22 cellular contexts compared by ENCODE assay signal in genomic region chr5:15026011-15026481, GRCh38.
DNase-seq lines count a peak whose midpoint lies in the region; ATAC-seq and TF ChIP-seq lines count a peak whose summit lies in the region.
"Had no signal": no experiment of that assay in that cellular context is flagged by ENCODE, and none has a peak within 500 bp of the region (broad histone marks: within the 10 kb centered on the region; RNA-seq: fewer than 3 reads in every experiment).

No MANE protein-coding gene starts in this region.

- no peak overlapping the region for H3K18ac ChIP-seq in neuronal stem cell (ENCODE audit: low read length)

- no peak overlapping the region for H3K14ac ChIP-seq in neuronal stem cell (ENCODE audit: low read length)

- no peak overlapping the region for H2AK5ac ChIP-seq in neuronal stem cell (ENCODE audit: low read depth, low read length)

- H3K9ac ChIP-seq in skeletal muscle satellite cell (ENCODE audit: low read depth, low read length) = no peak overlapping the region
- no peak overlapping the region for H3K9ac ChIP-seq in neuronal stem cell (ENCODE audit: low read depth, low read length, poor library complexity)

- TF ChIP-seq CTCF in fibroblast of the aortic adventitia (IDR thresholded peaks at IDR 0.05; ENCODE audit: insufficient read depth, low read length) = no peak

- DNase-seq in EL (peak; percentile 29), fibroblast of the aortic adventitia (ENCODE audit: low read depth) (peak; percentile 71), neuronal stem cell (ENCODE audit: low spot score) (no peak), DMS79 treated with DMSO at 0.1 percent for 48 hours (lab: John Stamatoyannopoulos, UW) (no peak)
- DNase-seq in activated naive CD4-positive, alpha-beta T cell treated with anti-CD3 and anti-CD28 coated beads, Interleukin-2, amount 50 U/mL, for 16 hours = no peak
- DNase-seq: activated CD4-positive, alpha-beta T cell treated with anti-CD3 and anti-CD28 coated beads, Interleukin-2, amount 50 U/mL, for 1 hour; activated CD8-positive, alpha-beta memory T cell treated with anti-CD3 and anti-CD28 coated beads, Interleukin-2, amount 50 U/mL, for 48 hours; activated gamma-delta T cell; CD4-positive, alpha-beta memory T cell; GOT3; hypothalamus; Kasumi-1; natural killer cell; NCI-H1092 treated with DMSO at 0.1 percent for 48 hours; NCI-H526; SHP77; stimulated activated CD4-positive, alpha-beta T cell treated with anti-CD3 and anti-CD28 coated beads, Interleukin-4, amount 100 ng/mL, for 24 hours; T-cell had no signal

- H3K4ac ChIP-seq in neuronal stem cell (ENCODE audit: low read length) = no peak overlapping the region

- H3K4me2 ChIP-seq in skeletal muscle satellite cell (ENCODE audit: low read length) = peak overlapping the region; percentile 45
- H3K4me2 ChIP-seq in neuronal stem cell (ENCODE audit: insufficient read depth, low read length, poor library complexity, severe bottlenecking) = no peak overlapping the region

- H3K36me3 ChIP-seq in skeletal muscle satellite cell (ENCODE audit: insufficient read depth, low read length) = no peaks in the 10 kb centered on the region
- no peaks in the 10 kb centered on the region for H3K36me3 ChIP-seq in neuronal stem cell (replicated peaks in 1 of 2; ENCODE audit: control insufficient read depth in 2 of 2, insufficient read depth in 2 of 2, low read length in 2 of 2)
- H3K36me3 ChIP-seq: prostate gland had no signal

- no peak overlapping the region for H3K27ac ChIP-seq in neuronal stem cell (replicated peaks; ENCODE audit: low read length)
- H3K27ac ChIP-seq: prostate gland had no signal

- H2BK5ac ChIP-seq in neuronal stem cell (ENCODE audit: low read length) = no peak overlapping the region

- no peak overlapping the region for H4K91ac ChIP-seq in neuronal stem cell (ENCODE audit: low read depth, low read length, poor library complexity)

- no CpG with 5 or more reads among the region's 6 CpGs for WGBS in neuronal stem cell (ENCODE audit: extremely low coverage in 2 of 2, insufficient read length in 2 of 2, insufficient replicate concordance in 1 of 2), 2 donors

- no peak overlapping the region for H2AFZ ChIP-seq in neuronal stem cell (ENCODE audit: low read length)

- peaks cover 56% of the 10 kb centered on the region for H3K27me3 ChIP-seq in skeletal muscle satellite cell (ENCODE audit: control insufficient read depth, insufficient read depth, low read length)
- peaks cover 0 to 2% (median 0%) of the 10 kb centered on the region in 3 experiments for H3K27me3 ChIP-seq in neuronal stem cell (ENCODE audit: control insufficient read depth in 3 of 3, insufficient read depth in 3 of 3, low read depth in 1 of 3, low read length in 3 of 3)

- no peak overlapping the region for H2BK12ac ChIP-seq in neuronal stem cell (ENCODE audit: low read length)

- H3K23ac ChIP-seq in neuronal stem cell (ENCODE audit: low read depth, low read length, poor library complexity) = no peak overlapping the region

- peaks cover 20% of the 10 kb centered on the region for H3K4me1 ChIP-seq in skeletal muscle satellite cell (ENCODE audit: control insufficient read depth, insufficient read depth, low read length)
- H3K4me1 ChIP-seq in neuronal stem cell (ENCODE audit: control insufficient read depth in 2 of 2, insufficient read depth in 1 of 2, low read depth in 1 of 2, low read length in 2 of 2) = no peaks in the 10 kb centered on the region
- H3K4me1 ChIP-seq: prostate gland had no signal

- ATAC-seq in SK-N-SH treated with all-trans-retinoic acid at 6 μM for 48 hours (peak; percentile 84), GM21786 (IDR thresholded peaks at IDR 0.05; ENCODE audit: unreplicated experiment) (no peak)
- ATAC-seq: natural killer cell, T-cell had no signal

- H3K79me1 ChIP-seq in neuronal stem cell (ENCODE audit: low read depth, low read length) = no peaks in the 10 kb centered on the region

- H3K9me3 ChIP-seq in skeletal muscle satellite cell (replicated peaks; ENCODE audit: low read length) (no peaks in the 10 kb centered on the region), neuronal stem cell (replicated peaks in 1 of 2; ENCODE audit: control insufficient read depth in 2 of 2, insufficient read depth in 1 of 2, low read depth in 1 of 2, low read length in 2 of 2) (peaks cover 0 to 2% of the 10 kb centered on the region in 2 donors)
- H3K9me3 ChIP-seq: prostate gland had no signal

- H3K4me3 ChIP-seq in fibroblast of the aortic adventitia (ENCODE audit: low read depth, low read length) (no peak overlapping the region), skeletal muscle satellite cell (ENCODE audit: low read length) (no peak overlapping the region), neuronal stem cell (ENCODE audit: low read length in 2 of 2) (no peak overlapping the region)
- H3K4me3 ChIP-seq: prostate gland had no signal

- H4K8ac ChIP-seq in neuronal stem cell (ENCODE audit: low read depth, low read length) = no peak overlapping the region

- no peak overlapping the region for H2BK15ac ChIP-seq in neuronal stem cell (ENCODE audit: low read length)

- H2BK120ac ChIP-seq in neuronal stem cell (ENCODE audit: low read depth, low read length) = no peak overlapping the region

TF ChIP-seq in SK-N-SH treated with all-trans-retinoic acid at 6 μM for 48 hours, 23 proteins besides CTCF, POLR2A, EP300 and RAD21 (continues in another document):
- TF ChIP-seq ZC3H10 (CRISPR knock-in tag; IDR thresholded peaks at IDR 0.05) = no peak
- no peak for TF ChIP-seq RARB (CRISPR knock-in tag; IDR thresholded peaks at IDR 0.05)
- no peak for TF ChIP-seq CREB5 (CRISPR knock-in tag; IDR thresholded peaks at IDR 0.05; ENCODE audit: low read depth)
- no peak for TF ChIP-seq PPARA (CRISPR knock-in tag; IDR thresholded peaks at IDR 0.05; ENCODE audit: borderline replicate concordance)
- no peak for TF ChIP-seq TCF4 (CRISPR knock-in tag; IDR thresholded peaks at IDR 0.05; ENCODE audit: borderline replicate concordance)
- TF ChIP-seq BACH2 (CRISPR knock-in tag; IDR thresholded peaks at IDR 0.05; ENCODE audit: borderline replicate concordance) = no peak
- TF ChIP-seq ISL1 (CRISPR knock-in tag; IDR thresholded peaks at IDR 0.05) = peak; percentile 81
- no peak for TF ChIP-seq TSHZ2 (CRISPR knock-in tag; IDR thresholded peaks at IDR 0.05)
- no peak for TF ChIP-seq ZNF565 (CRISPR knock-in tag; conservative IDR thresholded peaks at IDR 0.05; ENCODE audit: low read depth)
- TF ChIP-seq PATZ1 (CRISPR knock-in tag; IDR thresholded peaks at IDR 0.05; ENCODE audit: borderline replicate concordance) = peak; percentile 15; the same call in 1 of the 2 replicates
- 0 out of 2 replicates have a peak, but pooled peaks have one; percentile 41 for TF ChIP-seq ESRRG (CRISPR knock-in tag; IDR thresholded peaks at IDR 0.05)
- no peak for TF ChIP-seq SNAI2 (CRISPR knock-in tag; IDR thresholded peaks at IDR 0.05)

Comparison
In these comparisons a context has a peak if more than half of its experiments do, and no peak if none do; other contexts are left out.
1. DNase-seq: peak in EL (single experiment) and fibroblast of the aortic adventitia (single experiment); none in neuronal stem cell (single experiment), DMS79 treated with DMSO at 0.1 percent for 48 hours (single experiment) and activated naive CD4-positive, alpha-beta T cell treated with anti-CD3 and anti-CD28 coated beads, Interleukin-2, amount 50 U/mL, for 16 hours (single experiment).